ENCODE assay signal across 1 cellular context in the genomic region with DNA sequence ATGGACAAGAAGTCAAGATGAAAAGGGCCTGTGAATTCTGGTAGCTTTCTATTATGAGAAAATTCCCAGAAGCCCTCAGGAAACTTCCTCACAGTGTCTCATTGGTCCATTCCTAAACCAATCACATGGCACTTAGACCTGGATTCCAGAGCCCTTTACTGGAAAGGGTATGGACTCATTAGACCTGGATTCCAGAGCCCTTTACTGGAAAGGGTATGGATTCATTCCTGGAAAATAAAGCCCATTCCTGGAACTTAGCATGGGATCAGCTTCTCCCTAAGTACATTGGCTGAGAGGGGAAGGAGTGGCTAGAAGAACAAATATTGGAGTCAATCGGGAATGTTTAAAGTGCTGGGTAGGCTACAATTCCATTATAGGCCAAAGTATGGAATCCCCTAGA.
TF ChIP-seq lines count a peak whose summit lies in the region.

No MANE protein-coding gene starts in this region.

TF ChIP-seq in GM23338, 12 proteins besides CTCF, POLR2A, EP300 and RAD21 (continued from another document):
- TF ChIP-seq, protein P1, sequence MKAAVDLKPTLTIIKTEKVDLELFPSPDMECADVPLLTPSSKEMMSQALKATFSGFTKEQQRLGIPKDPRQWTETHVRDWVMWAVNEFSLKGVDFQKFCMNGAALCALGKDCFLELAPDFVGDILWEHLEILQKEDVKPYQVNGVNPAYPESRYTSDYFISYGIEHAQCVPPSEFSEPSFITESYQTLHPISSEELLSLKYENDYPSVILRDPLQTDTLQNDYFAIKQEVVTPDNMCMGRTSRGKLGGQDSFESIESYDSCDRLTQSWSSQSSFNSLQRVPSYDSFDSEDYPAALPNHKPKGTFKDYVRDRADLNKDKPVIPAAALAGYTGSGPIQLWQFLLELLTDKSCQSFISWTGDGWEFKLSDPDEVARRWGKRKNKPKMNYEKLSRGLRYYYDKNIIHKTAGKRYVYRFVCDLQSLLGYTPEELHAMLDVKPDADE (IDR thresholded peaks at IDR 0.05) = no peak
- no peak for TF ChIP-seq NANOG (IDR thresholded peaks at IDR 0.05; ENCODE audit: borderline replicate concordance)
TF ChIP-seq in GM23338: peak in this region for 0.
